In the genomic region with DNA sequence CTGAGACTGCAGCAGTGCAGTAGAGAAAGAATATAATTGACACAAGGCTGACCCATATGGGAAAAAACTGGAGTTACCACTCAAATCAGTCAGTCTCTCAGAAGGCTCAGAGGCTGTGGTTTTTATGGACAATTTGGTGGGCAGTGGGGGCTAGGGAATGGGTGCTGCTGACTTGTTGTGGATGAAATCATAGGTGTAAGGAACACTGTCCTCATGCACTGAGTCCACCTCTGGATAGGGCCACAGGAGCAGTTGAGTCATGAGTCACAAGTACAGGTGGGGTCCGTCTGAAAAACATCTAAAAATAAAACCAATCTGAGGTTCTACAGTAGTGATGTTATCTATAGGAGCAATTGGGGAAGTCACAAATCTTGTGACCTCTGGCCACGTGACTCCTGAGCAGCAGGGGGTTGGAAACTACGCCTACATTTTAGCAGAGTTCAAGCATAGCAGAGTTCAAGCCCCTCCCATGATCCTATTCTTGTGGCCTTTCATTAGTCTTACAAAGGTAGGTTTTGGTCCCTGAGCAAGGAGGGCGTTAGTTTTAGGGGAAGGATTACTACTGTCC, we compare ENCODE assay signal across 8 cellular contexts. TPM values are rescaled to one million over a fixed set of nuclear protein-coding genes. Genes with fewer than 3 reads are reported as not detected.
DNase-seq lines count a peak whose midpoint lies in the region; ATAC-seq and TF ChIP-seq lines count a peak whose summit lies in the region.

No MANE protein-coding gene starts in this region.

- peaks cover 8% of the 10 kb centered on the region for H3K27me3 Mint-ChIP-seq in chondrocyte (ENCODE audit: low read depth)
- peaks cover 4% of the 10 kb centered on the region for H3K27me3 Mint-ChIP-seq in nephron progenitor cell (ENCODE audit: low read depth, poor library complexity)
- H3K27me3 Mint-ChIP-seq in immature natural killer cell (ENCODE audit: low read depth in 3 of 3): peaks cover 0 to 4% (median 0%) of the 10 kb centered on the region in 3 donors

- DNase-seq in GM12864 (ENCODE audit: low read depth) (peak; percentile 87), chondrocyte (ENCODE audit: low spot score) (no peak), OCI-M2 (lab: John Stamatoyannopoulos, UW; ENCODE audit: unreplicated experiment) (no peak), nephron progenitor cell (no peak), NCI-H774 (lab: John Stamatoyannopoulos, UW) (no peak), immature natural killer cell (no peak)

- H3K27ac Mint-ChIP-seq in chondrocyte (ENCODE audit: unreplicated experiment): no peak overlapping the region
- no peak overlapping the region for H3K27ac Mint-ChIP-seq in nephron progenitor cell
- H3K27ac Mint-ChIP-seq in immature natural killer cell: peak overlapping the region in 2 of 6 donors; percentile 4 to 73

- H3K4me3 Mint-ChIP-seq in chondrocyte (ENCODE audit: unreplicated experiment) (no peak overlapping the region), nephron progenitor cell (no peak overlapping the region), immature natural killer cell (no peak overlapping the region)

- H3K4me1 Mint-ChIP-seq in chondrocyte (ENCODE audit: low read depth) (no peaks in the 10 kb centered on the region), nephron progenitor cell (peaks cover 4% of the 10 kb centered on the region), immature natural killer cell (peaks cover 4 to 6% of the 10 kb centered on the region in 2 donors)

- H3K36me3 Mint-ChIP-seq in chondrocyte (ENCODE audit: low read depth) (no peaks in the 10 kb centered on the region), nephron progenitor cell (ENCODE audit: low read depth) (no peaks in the 10 kb centered on the region), immature natural killer cell (no peaks in the 10 kb centered on the region)

- ATAC-seq in GM21515 (IDR thresholded peaks at IDR 0.05; ENCODE audit: unreplicated experiment): peak; percentile 71
- ATAC-seq in HG03565 (IDR thresholded peaks at IDR 0.05; ENCODE audit: unreplicated experiment): peak; percentile 76

- no peak overlapping the region; the same call in 1 of the 2 replicates for H3K4me3 ChIP-seq in GM12864 (ENCODE audit: low read depth, low read length)

- TF ChIP-seq CTCF in GM12864 (IDR thresholded peaks at IDR 0.05; ENCODE audit: low read depth, low read length, missing control alignments) (peak; percentile 1), chondrocyte (IDR thresholded peaks at IDR 0.05) (peak; percentile 17), nephron progenitor cell (IDR thresholded peaks at IDR 0.05) (no peak)

- H3K9me3 Mint-ChIP-seq in chondrocyte (ENCODE audit: low read depth) (no peaks in the 10 kb centered on the region), nephron progenitor cell (peaks cover 5% of the 10 kb centered on the region), immature natural killer cell (no peaks in the 10 kb centered on the region)

RNA-seq across cellular contexts. Expression of gene SGPP1, which starts 18.1 kb away (rescaled TPM):
- total RNA-seq in chondrocyte: 16.5 to 23.3 TPM (median 23.1 TPM) in 3 replicates
- polyA plus RNA-seq in immature natural killer cell: 10 to 100 TPM; 16.7 to 35.2 (median 21.2) TPM
